In the genomic region with DNA sequence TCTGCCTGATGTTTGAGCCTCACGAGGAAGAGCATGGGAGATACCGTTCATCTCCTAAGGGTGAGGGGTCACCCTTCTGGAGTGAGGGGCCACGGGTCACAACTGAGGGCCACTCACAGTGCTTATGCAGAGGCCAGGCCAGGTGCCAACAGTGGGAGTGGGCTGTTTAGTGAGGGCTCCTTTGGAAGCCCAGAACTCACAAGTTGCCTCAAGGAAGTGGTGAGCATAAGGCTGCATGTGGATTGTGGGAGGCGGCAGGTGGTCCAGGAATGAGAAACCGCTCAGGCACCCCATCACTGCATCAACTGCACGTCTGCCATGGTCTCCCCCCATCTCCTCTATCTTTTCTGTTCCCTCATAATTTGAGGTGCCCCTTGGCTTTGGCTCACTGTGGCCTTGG, we compare ENCODE assay signal across 16 cellular contexts. TPM values are rescaled to one million over a fixed set of nuclear protein-coding genes. Genes with fewer than 3 reads are reported as not detected.
DNase-seq lines count a peak whose midpoint lies in the region; ATAC-seq and TF ChIP-seq lines count a peak whose summit lies in the region.
"Had no signal": no experiment of that assay in that cellular context is flagged by ENCODE, and none has a peak within 500 bp of the region (broad histone marks: within the 10 kb centered on the region; RNA-seq: fewer than 3 reads in every experiment).

No MANE protein-coding gene starts in this region.

- POLR2A ChIA-PET in IMR-90 (lab: Charles Lee; ENCODE audit: unreplicated experiment) = no interaction called here

- H3K4me1 ChIP-seq in IMR-90 (ENCODE audit: control insufficient read depth, insufficient read depth, low read length) (peaks cover 5% of the 10 kb centered on the region; the same call in 1 of the 2 replicates), endodermal cell (ENCODE audit: control insufficient read depth, insufficient read depth, low read length) (peaks cover 30% of the 10 kb centered on the region), muscle layer of colon (ENCODE audit: insufficient read depth, low read length) (peaks cover 17% of the 10 kb centered on the region), skeletal muscle tissue (ENCODE audit: control insufficient read depth in 3 of 3, insufficient read depth in 3 of 3, low read length in 3 of 3) (peaks cover 19 to 26% (median 26%) of the 10 kb centered on the region in 3 donors)

- no peaks in the 10 kb centered on the region for H3K9me3 Mint-ChIP-seq in endodermal cell
- H3K9me3 Mint-ChIP-seq: activated T-helper 2 cell treated with anti-CD3 and anti-CD28 coated beads, Interferon-gamma antibody, Interleukin-2, Interleukin-4, amounts not matched to agents 10 μg/mL and 5 μg/mL and 100 μg/mL, durations not matched to agents 14 hours and 24 hours and 36 hours; CD4-positive, CD25-positive, alpha-beta regulatory T cell had no signal

- H2AFZ ChIP-seq in IMR-90 (replicated peaks; ENCODE audit: low read length, poor library complexity) = peak overlapping the region; percentile 70

- no peak for TF ChIP-seq RAD21 in IMR-90 (IDR thresholded peaks at IDR 0.05; ENCODE audit: low read length)

- no CpG with 5 or more reads among the region's 6 CpGs for WGBS in IMR-90 (ENCODE audit: extremely low coverage in 2 of 2, insufficient read length in 1 of 2), 2 experiments
- WGBS in endodermal cell (ENCODE audit: insufficient coverage in 1 of 2, insufficient read length in 1 of 2), 2 experiments = 88 to 94% methylated on average over 6 of the region's 6 CpGs

- no peak overlapping the region for H3K56ac ChIP-seq in IMR-90 (ENCODE audit: extremely low read depth, insufficient read depth, low read length)

- peaks cover 2% of the 10 kb centered on the region for H3K27me3 Mint-ChIP-seq in endodermal cell (ENCODE audit: insufficient read depth)

- H3K4me3 Mint-ChIP-seq in endodermal cell = no peak overlapping the region

- no peak overlapping the region for H2BK15ac ChIP-seq in IMR-90 (ENCODE audit: low read depth, low read length)

- H3K4ac ChIP-seq in IMR-90 (ENCODE audit: low read depth, low read length) = no peak overlapping the region

- ATAC-seq in IMR-90 (ENCODE audit: low read depth) = no peak

- H3K4me2 ChIP-seq in IMR-90 (ENCODE audit: low read depth, low read length) = peak overlapping the region; percentile 45
- H3K4me2 ChIP-seq: KMS-11 had no signal

- no peaks in the 10 kb centered on the region for H4K20me1 ChIP-seq in IMR-90 (ENCODE audit: insufficient read depth, low read length)

- H4K8ac ChIP-seq in IMR-90 (ENCODE audit: low read depth in 2 of 2, low read length in 2 of 2) = no peak overlapping the region

- BruUV-seq in IMR-90 (replicated peaks; lab: Mats Ljungman, UMichigan) = no TSS peak

- peaks cover 61% of the 10 kb centered on the region for H3K4me1 Mint-ChIP-seq in endodermal cell

- no peak overlapping the region for H4K5ac ChIP-seq in IMR-90 (ENCODE audit: low read depth, low read length)

- peak overlapping the region; percentile 19 for H3K27ac Mint-ChIP-seq in endodermal cell
- H3K27ac Mint-ChIP-seq: activated T-helper 2 cell treated with anti-CD3 and anti-CD28 coated beads, Interferon-gamma antibody, Interleukin-2, Interleukin-4, amounts not matched to agents 10 μg/mL and 5 μg/mL and 100 μg/mL, durations not matched to agents 14 hours and 24 hours and 36 hours; CD4-positive, CD25-positive, alpha-beta regulatory T cell had no signal

- CTCF ChIA-PET in IMR-90 (lab: Yijun Ruan, JAX) = no interaction called here

- no peak overlapping the region for H2BK120ac ChIP-seq in IMR-90 (ENCODE audit: low read depth, low read length)

- DNase-seq in IMR-90 (no peak), endodermal cell (no peak), NOMO-1 (lab: John Stamatoyannopoulos, UW; ENCODE audit: unreplicated experiment in 2 of 2) (no peak), globus pallidus (ENCODE audit: low spot score) (no peak), GF-D8 (lab: John Stamatoyannopoulos, UW) (no peak)
- DNase-seq: CD4-positive, CD25-positive, alpha-beta regulatory T cell; NCI-H1694; stimulated activated CD4-positive, alpha-beta T cell treated with anti-CD3 and anti-CD28 coated beads, Interleukin-4, amount 100 ng/mL, for 4 hours; stimulated activated naive CD4-positive, alpha-beta T cell treated with Interleukin-2 at 50 U/mL for 16 hours had no signal

- intact Hi-C loops in IMR-90 (cut with micrococcal nuclease) = no loop called here

- no peak overlapping the region for H3K27ac ChIP-seq in IMR-90 (ENCODE audit: insufficient read depth, low read length)
- H3K27ac ChIP-seq in endodermal cell (ENCODE audit: low read depth, low read length) = peak overlapping the region; percentile 83
- peak overlapping the region; percentile 64 for H3K27ac ChIP-seq in muscle layer of colon (ENCODE audit: low read depth, low read length)
- H3K27ac ChIP-seq in skeletal muscle tissue (ENCODE audit: low read depth, low read length) = peak overlapping the region; percentile 63
- H3K27ac ChIP-seq: KMS-11 had no signal

- 0 out of 2 replicates have a peak, but pooled peaks cover 2% of the 10 kb centered on the region for H3K9me1 ChIP-seq in IMR-90 (ENCODE audit: insufficient read depth, low read length)

- no peak overlapping the region for H3K23ac ChIP-seq in IMR-90 (ENCODE audit: low read depth, low read length)

- no peaks in the 10 kb centered on the region for H3K79me1 ChIP-seq in IMR-90 (ENCODE audit: low read depth in 1 of 2, low read length in 2 of 2)

- no peak overlapping the region for H2BK20ac ChIP-seq in IMR-90 (ENCODE audit: low read depth, low read length)

- TF ChIP-seq CTCF in IMR-90 (conservative IDR thresholded peaks at IDR 0.05; ENCODE audit: low read depth, low read length) (no peak), endodermal cell (conservative IDR thresholded peaks at IDR 0.05) (no peak)

- H2AK5ac ChIP-seq in IMR-90 (ENCODE audit: low read depth, low read length) = no peak overlapping the region

- no peaks in the 10 kb centered on the region for H3K36me3 ChIP-seq in IMR-90 (ENCODE audit: control insufficient read depth, insufficient read depth, low read length)
- no peaks in the 10 kb centered on the region for H3K36me3 ChIP-seq in endodermal cell (ENCODE audit: control insufficient read depth, insufficient read depth, low read length)
- no peaks in the 10 kb centered on the region for H3K36me3 ChIP-seq in muscle layer of colon (ENCODE audit: insufficient read depth, low read length)
- H3K36me3 ChIP-seq in skeletal muscle tissue (ENCODE audit: control insufficient read depth in 3 of 3, insufficient read depth in 3 of 3, low read length in 3 of 3) = no peaks in the 10 kb centered on the region

- dilution Hi-C loops in IMR-90 (cut with HindIII; ENCODE audit: low sequenced_read_pairs, unreplicated experiment) = no loop called here

- no peak overlapping the region for H2BK5ac ChIP-seq in IMR-90 (ENCODE audit: low read depth, low read length, poor library complexity, severe bottlenecking)

- H3K14ac ChIP-seq in IMR-90 (replicated peaks; ENCODE audit: low read depth, low read length) = no peak overlapping the region

- H3K9me3 ChIP-seq in IMR-90 (ENCODE audit: control insufficient read depth, insufficient read depth, low read length) = no peaks in the 10 kb centered on the region
- no peaks in the 10 kb centered on the region for H3K9me3 ChIP-seq in endodermal cell (ENCODE audit: control insufficient read depth, low read length)
- no peaks in the 10 kb centered on the region for H3K9me3 ChIP-seq in muscle layer of colon (ENCODE audit: low read length)
- H3K9me3 ChIP-seq in skeletal muscle tissue (ENCODE audit: control insufficient read depth in 3 of 3, low read length in 3 of 3) = no peaks in the 10 kb centered on the region

- H4K91ac ChIP-seq in IMR-90 (ENCODE audit: insufficient read depth, low read depth, low read length) = no peak overlapping the region

- no peak overlapping the region for H2AK9ac ChIP-seq in IMR-90 (replicated peaks; ENCODE audit: low read depth, low read length, poor library complexity)

- no peak overlapping the region for H3K18ac ChIP-seq in IMR-90 (ENCODE audit: low read depth, low read length)

- no peak overlapping the region for H3K4me3 ChIP-seq in IMR-90 (ENCODE audit: insufficient read depth, low read depth, low read length)
- no peak overlapping the region for H3K4me3 ChIP-seq in endodermal cell (ENCODE audit: low read length)
- peak overlapping the region; percentile 0 to 46 for H3K4me3 ChIP-seq in muscle layer of colon (ENCODE audit: low read depth in 1 of 2, low read length in 2 of 2)
- peak overlapping the region in 1 of 3 donors; percentile 69 for H3K4me3 ChIP-seq in skeletal muscle tissue (ENCODE audit: low read length in 3 of 3)

- peaks cover 2% of the 10 kb centered on the region; the same call in 1 of the 2 replicates for H3K27me3 ChIP-seq in IMR-90 (ENCODE audit: control insufficient read depth, insufficient read depth, low read length)
- H3K27me3 ChIP-seq in endodermal cell (ENCODE audit: control insufficient read depth, insufficient read depth, low read length, poor library complexity, severe bottlenecking) = no peaks in the 10 kb centered on the region
- H3K27me3 ChIP-seq in muscle layer of colon (ENCODE audit: control insufficient read depth in 1 of 2, insufficient read depth in 2 of 2, low read length in 2 of 2) = no peaks in the 10 kb centered on the region
- H3K27me3 ChIP-seq in skeletal muscle tissue (ENCODE audit: control insufficient read depth in 3 of 3, insufficient read depth in 3 of 3, low read length in 3 of 3) = no peaks in the 10 kb centered on the region

- H3K36me3 Mint-ChIP-seq in endodermal cell (ENCODE audit: low read depth) = no peaks in the 10 kb centered on the region
- H3K36me3 Mint-ChIP-seq: CD4-positive, CD25-positive, alpha-beta regulatory T cell had no signal

- H3K9ac ChIP-seq in IMR-90 (ENCODE audit: low read depth, low read length) (no peak overlapping the region), endodermal cell (ENCODE audit: extremely low read depth, low read length, poor library complexity, severe bottlenecking) (no peak overlapping the region), muscle layer of colon (ENCODE audit: low read length) (peak overlapping the region; percentile 1), skeletal muscle tissue (ENCODE audit: low read depth in 1 of 3, low read length in 3 of 3) (peak overlapping the region in 2 of 3 donors; percentile 65 to 80)
- H3K9ac ChIP-seq: KMS-11 had no signal

- in situ Hi-C loops in IMR-90 (cut with MboI; ENCODE audit: low sequenced_read_pairs) = no loop called here

- no peak for TF ChIP-seq POLR2A in IMR-90 (IDR thresholded peaks at IDR 0.05; ENCODE audit: low read depth, low read length)

RNA-seq across cellular contexts. Expression of a gene that starts 26.5 kb away (rescaled TPM):
- total RNA-seq in IMR-90 (2012; rRNA removed) (not detected in 2 replicates), endodermal cell (1 to 10 TPM; 7.5 to 8.2 TPM), skeletal muscle tissue (12.0 TPM)
- not detected in 2 replicates for polyA plus RNA-seq in IMR-90 (2012; rRNA removed)
- polyA plus RNA-seq in IMR-90 (2012; cell fraction: cytosol; rRNA removed) = not detected in 2 replicates
- polyA plus RNA-seq in IMR-90 (2012; cell fraction: nucleus; rRNA removed; ENCODE audit: low replicate concordance) = not detected in 2 replicates
- 28.1 TPM for polyA plus RNA-seq in endodermal cell (2013, experiment 1 of 2)
- polyA plus RNA-seq in endodermal cell (2013, experiment 2 of 2) = 26.5 TPM
- total RNA-seq: activated T-helper 2 cell treated with anti-CD3 and anti-CD28 coated beads, Interferon-gamma antibody, Interleukin-2, Interleukin-4, amounts not matched to agents 10 μg/mL and 5 μg/mL and 100 μg/mL, durations not matched to agents 14 hours and 24 hours and 36 hours; CD4-positive, CD25-positive, alpha-beta regulatory T cell; renal cortical epithelial cell; RPMI7951; T-helper 1 cell treated with Interleukin-12 subunit alpha and Interleukin-12 subunit beta and Interleukin-4 antibody, amounts not matched to agents 30 ng/mL and 1 ng/mL, for 36 hours had no signal
- polyA plus RNA-seq: CD4-positive, CD25-positive, alpha-beta regulatory T cell had no signal

Comparison
In these comparisons a context has a peak if more than half of its experiments do, and no peak if none do; other contexts are left out.
1. H3K4me3 ChIP-seq: peak in muscle layer of colon (2 of 2); none in IMR-90 (single experiment) and endodermal cell (single experiment).
2. H3K9ac ChIP-seq: peak in muscle layer of colon (single experiment) and skeletal muscle tissue (2 of 3); none in IMR-90 (single experiment) and endodermal cell (single experiment).